Comparison of ENCODE assay signal across 9 cellular contexts in genomic region chr14:24006872-24007721, GRCh38. TPM values are rescaled to one million over a fixed set of nuclear protein-coding genes. Genes with fewer than 3 reads are reported as not detected.
DNase-seq lines count a peak whose midpoint lies in the region; ATAC-seq and TF ChIP-seq lines count a peak whose summit lies in the region.
"Not testable (repeated sequence)": the region's sequence is repeated elsewhere in the genome, so short reads cannot be mapped to it uniquely, and the experiment has no call there.
"Had no signal": no experiment of that assay in that cellular context is flagged by ENCODE, and none has a peak within 500 bp of the region (broad histone marks: within the 10 kb centered on the region; RNA-seq: fewer than 3 reads in every experiment).

No MANE protein-coding gene starts in this region.

- DNase-seq in Caco-2 (peak; percentile 60 to 70), SJCRH30 (peak; percentile 62 to 63), fibroblast of lung (ENCODE audit: low read depth in 2 of 2) (peak in 1 of 2 donors; percentile 15)
- DNase-seq in activated T-helper 9 cell treated with anti-CD3 and anti-CD28 coated beads, Interleukin-2, amount 50 U/mL, for 16 hours (ENCODE audit: low read depth): peak; percentile 63
- DNase-seq in stimulated activated CD8-positive, alpha-beta memory T cell treated with anti-CD3 and anti-CD28 coated beads, Interleukin-4, amount 100 ng/mL, for 24 hours (ENCODE audit: low read depth): peak; percentile 49

- H3K4me2 ChIP-seq in fibroblast of lung (ENCODE audit: extremely low read depth, insufficient read depth, low read length): peak overlapping the region; percentile 51

- not testable (repeated sequence) for H3K79me2 ChIP-seq in fibroblast of lung (ENCODE audit: control insufficient read depth, insufficient read depth, low read length)

- H3K4me3 Mint-ChIP-seq in Caco-2 (ENCODE audit: unreplicated experiment) (peak overlapping the region; percentile 54), IgD-negative memory B cell (peak overlapping the region; percentile 82 to 95 (median 90)), nephron (peak overlapping the region; percentile 48 to 69 (median 55))

- H3K4me1 Mint-ChIP-seq in Caco-2 (ENCODE audit: low read depth, unreplicated experiment); nephron: not testable (repeated sequence)
- H3K4me1 Mint-ChIP-seq in IgD-negative memory B cell: peaks cover 14 to 29% (median 16%) of the 10 kb centered on the region in 3 donors

- not testable (repeated sequence) for BruUV-seq in Caco-2 (replicated peaks; lab: Mats Ljungman, UMichigan)

- not testable (repeated sequence) for H3K27me3 ChIP-seq in Caco-2 (replicated peaks; ENCODE audit: control insufficient read depth, insufficient read depth, low read length); SJCRH30; fibroblast of lung (ENCODE audit: control insufficient read depth, insufficient read depth, low read length)

- H3K9me3 Mint-ChIP-seq in Caco-2 (ENCODE audit: unreplicated experiment); IgD-negative memory B cell; nephron: not testable (repeated sequence)

- POLR2A ChIA-PET in Caco-2 (lab: Charles Lee): interaction anchor here (0.6 kb wide), 1 partner anchor 685 kb away, joined by 4 read pairs; no protein-coding TSS in a partner anchor

- peak; percentile 76 for ATAC-seq in GM21576 (IDR thresholded peaks at IDR 0.05; ENCODE audit: unreplicated experiment)

- not testable (repeated sequence) for H3K27me3 Mint-ChIP-seq in Caco-2 (ENCODE audit: insufficient read depth, unreplicated experiment); IgD-negative memory B cell; nephron (ENCODE audit: low read depth)

- CTCF ChIA-PET in Caco-2 (lab: Charles Lee): not testable (repeated sequence)

- not testable (repeated sequence) for H3K4me1 ChIP-seq in Caco-2; SJCRH30; fibroblast of lung (ENCODE audit: control insufficient read depth, extremely low read depth, insufficient read depth, low read length)

- not testable (repeated sequence) for H4K20me1 ChIP-seq in fibroblast of lung (ENCODE audit: control insufficient read depth, extremely low read depth, insufficient read depth, low read length)

- H3K9ac ChIP-seq in fibroblast of lung (ENCODE audit: insufficient read depth, low read length): not testable (repeated sequence)

- not testable (repeated sequence) for H3K27ac Mint-ChIP-seq in Caco-2 (ENCODE audit: unreplicated experiment); nephron
- peak overlapping the region in 2 of 3 donors; percentile 82 to 83 for H3K27ac Mint-ChIP-seq in IgD-negative memory B cell

- H3K27ac ChIP-seq in SJCRH30; fibroblast of lung (ENCODE audit: insufficient read depth, low read length): not testable (repeated sequence)

- not testable (repeated sequence) for TF ChIP-seq CTCF in Caco-2 (IDR thresholded peaks at IDR 0.05; ENCODE audit: insufficient read depth in 1 of 2, low read depth in 1 of 2, low read length in 1 of 2, severe bottlenecking in 1 of 2, unreplicated experiment in 1 of 2); fibroblast of lung (conservative IDR thresholded peaks at IDR 0.05 in 1 of 2, IDR thresholded peaks at IDR 0.05 in 1 of 2; ENCODE audit: low read depth in 1 of 2, low read length in 2 of 2); nephron (IDR thresholded peaks at IDR 0.05; ENCODE audit: unreplicated experiment in 3 of 3)

- H3K36me3 ChIP-seq in Caco-2 (ENCODE audit: control insufficient read depth, insufficient read depth, low read length); SJCRH30; fibroblast of lung (ENCODE audit: control insufficient read depth, insufficient read depth, low read length): not testable (repeated sequence)

- not testable (repeated sequence) for H3K9me3 ChIP-seq in Caco-2; SJCRH30 (replicated peaks); fibroblast of lung (ENCODE audit: control insufficient read depth, insufficient read depth, low read depth, low read length)

- H3K4me3 ChIP-seq in Caco-2 (ENCODE audit: low read depth, low read length) (peak overlapping the region; percentile 51), SJCRH30 (peak overlapping the region; percentile 73), fibroblast of lung (replicated peaks in 1 of 4; ENCODE audit: control extremely low read depth in 1 of 4, insufficient read depth in 1 of 4, low read depth in 3 of 4, low read length in 4 of 4) (peak overlapping the region in 3 of 4 experiments; percentile 17 to 51 (median 23))

- H3K36me3 Mint-ChIP-seq in Caco-2 (ENCODE audit: insufficient read depth, unreplicated experiment); IgD-negative memory B cell; nephron (ENCODE audit: low read depth): not testable (repeated sequence)

- intact Hi-C loops in Caco-2 (cut with micrococcal nuclease; ENCODE audit: unreplicated experiment): not testable (repeated sequence)

- peak overlapping the region; percentile 64 for H2AFZ ChIP-seq in fibroblast of lung (ENCODE audit: low read length)

RNA-seq across cellular contexts. Expression of gene DHRS4L2, which starts 18.4 kb away (rescaled TPM):
- total RNA-seq in Caco-2 (2022) (7.2 and 7.8 TPM in 2 replicates), fibroblast of lung (16.7 and 22.6 TPM in 2 replicates)
- polyA plus RNA-seq in IgD-negative memory B cell (14.6 TPM), fibroblast of lung (12.7 and 12.8 TPM in 2 replicates)
- 11.1 and 11.7 TPM in 2 replicates for total RNA-seq in SJCRH30 (2014; rRNA removed; shearing (Covaris generic))
- polyA plus RNA-seq in fibroblast of lung (2012): 27.8 and 33.6 TPM in 2 replicates
- 22.4 and 58.6 TPM in 2 replicates for polyA minus RNA-seq in fibroblast of lung (ENCODE audit: low replicate concordance)

RNA-seq across cellular contexts. Expression of gene CARMIL3, which starts 44.7 kb away (rescaled TPM):
- 0.88 and 1.00 TPM in 2 replicates for total RNA-seq in Caco-2 (2022)
- 0.35 TPM for polyA plus RNA-seq in IgD-negative memory B cell
- total RNA-seq in SJCRH30 (2014; rRNA removed; shearing (Covaris generic)): 0.20 and 0.40 TPM in 2 replicates
- 0.17 and 0.26 TPM in 2 replicates for total RNA-seq in fibroblast of lung
- polyA plus RNA-seq in fibroblast of lung: 0.11 TPM in 1 of 2 replicates, not detected in the other
- not detected in 2 replicates for polyA plus RNA-seq in fibroblast of lung (2012)
- not detected in 2 replicates for polyA minus RNA-seq in fibroblast of lung (ENCODE audit: low replicate concordance)
- total RNA-seq: MCF 10A had no signal

RNA-seq across cellular contexts. Expression of gene DHRS4, which starts 53.5 kb away (rescaled TPM):
- total RNA-seq in Caco-2 (2022) (8.0 and 8.6 TPM in 2 replicates), fibroblast of lung (51.9 and 54.7 TPM in 2 replicates)
- polyA plus RNA-seq in IgD-negative memory B cell (29.8 TPM), fibroblast of lung (28.9 and 30.5 TPM in 2 replicates)
- total RNA-seq in SJCRH30 (2014; rRNA removed; shearing (Covaris generic)): 18.3 and 18.6 TPM in 2 replicates
- polyA plus RNA-seq in fibroblast of lung (2012): 50.4 and 52.7 TPM in 2 replicates
- polyA minus RNA-seq in fibroblast of lung (ENCODE audit: low replicate concordance): 9.7 and 24.7 TPM in 2 replicates

Comparison
In these comparisons a context has a peak if more than half of its experiments do, and no peak if none do; other contexts are left out.
1. H3K4me3 ChIP-seq: peak in every context shown above with its lines; median percentile 73 in SJCRH30; 51 in Caco-2; 23 in fibroblast of lung.